In the genomic region with DNA sequence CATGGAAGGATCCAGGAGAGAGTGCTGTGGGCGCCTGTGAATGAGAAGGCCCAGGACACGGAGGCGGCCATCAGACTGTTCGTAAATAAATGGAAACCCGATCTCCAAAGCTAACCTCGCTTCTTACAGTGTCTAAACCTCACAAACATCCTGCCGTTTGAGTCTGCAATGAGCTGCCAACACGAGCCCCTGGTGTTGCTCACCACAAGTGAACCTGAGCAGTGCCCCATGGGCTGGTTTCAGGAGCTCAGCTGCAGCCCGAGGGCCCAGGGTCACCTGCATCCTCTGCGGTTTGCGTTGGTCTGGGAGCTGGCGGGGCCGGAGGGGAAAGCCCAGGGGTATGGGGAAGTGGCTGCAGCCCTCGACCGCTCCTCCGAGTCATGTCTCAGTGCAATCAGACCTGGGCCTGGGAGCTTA, we compare ENCODE assay signal across 1 cellular context.
TF ChIP-seq lines count a peak whose summit lies in the region.

No MANE protein-coding gene starts in this region.

TF ChIP-seq in GM12878, 131 proteins besides CTCF, POLR2A, EP300 and RAD21 (continued from another document):
- TF ChIP-seq PRDM15 (CRISPR knock-in tag; IDR thresholded peaks at IDR 0.05) (no peak), KLF5 (IDR thresholded peaks at IDR 0.05; ENCODE audit: partially characterized antibody) (no peak), RBBP5 (conservative IDR thresholded peaks at IDR 0.05) (no peak), BACH1 (IDR thresholded peaks at IDR 0.05; ENCODE audit: borderline replicate concordance) (no peak), FOXK2 (IDR thresholded peaks at IDR 0.05) (no peak), TCF7 (IDR thresholded peaks at IDR 0.05; ENCODE audit: borderline replicate concordance) (no peak)
- TF ChIP-seq, protein P1, sequence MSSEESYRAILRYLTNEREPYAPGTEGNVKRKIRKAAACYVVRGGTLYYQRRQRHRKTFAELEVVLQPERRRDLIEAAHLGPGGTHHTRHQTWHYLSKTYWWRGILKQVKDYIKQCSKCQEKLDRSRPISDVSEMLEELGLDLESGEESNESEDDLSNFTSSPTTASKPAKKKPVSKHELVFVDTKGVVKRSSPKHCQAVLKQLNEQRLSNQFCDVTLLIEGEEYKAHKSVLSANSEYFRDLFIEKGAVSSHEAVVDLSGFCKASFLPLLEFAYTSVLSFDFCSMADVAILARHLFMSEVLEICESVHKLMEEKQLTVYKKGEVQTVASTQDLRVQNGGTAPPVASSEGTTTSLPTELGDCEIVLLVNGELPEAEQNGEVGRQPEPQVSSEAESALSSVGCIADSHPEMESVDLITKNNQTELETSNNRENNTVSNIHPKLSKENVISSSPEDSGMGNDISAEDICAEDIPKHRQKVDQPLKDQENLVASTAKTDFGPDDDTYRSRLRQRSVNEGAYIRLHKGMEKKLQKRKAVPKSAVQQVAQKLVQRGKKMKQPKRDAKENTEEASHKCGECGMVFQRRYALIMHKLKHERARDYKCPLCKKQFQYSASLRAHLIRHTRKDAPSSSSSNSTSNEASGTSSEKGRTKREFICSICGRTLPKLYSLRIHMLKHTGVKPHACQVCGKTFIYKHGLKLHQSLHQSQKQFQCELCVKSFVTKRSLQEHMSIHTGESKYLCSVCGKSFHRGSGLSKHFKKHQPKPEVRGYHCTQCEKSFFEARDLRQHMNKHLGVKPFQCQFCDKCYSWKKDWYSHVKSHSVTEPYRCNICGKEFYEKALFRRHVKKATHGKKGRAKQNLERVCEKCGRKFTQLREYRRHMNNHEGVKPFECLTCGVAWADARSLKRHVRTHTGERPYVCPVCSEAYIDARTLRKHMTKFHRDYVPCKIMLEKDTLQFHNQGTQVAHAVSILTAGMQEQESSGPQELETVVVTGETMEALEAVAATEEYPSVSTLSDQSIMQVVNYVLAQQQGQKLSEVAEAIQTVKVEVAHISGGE (CRISPR knock-in tag; IDR thresholded peaks at IDR 0.05) = no peak
TF ChIP-seq in GM12878: peak in this region for 10.
